In genomic region chr1:61842863-61843514, GRCh38 we compare ENCODE assay signal across 1 cellular context.
TF ChIP-seq lines count a peak whose summit lies in the region.

No MANE protein-coding gene starts in this region.

TF ChIP-seq in GM23338, 12 proteins besides CTCF, POLR2A, EP300 and RAD21 (continued from another document):
- TF ChIP-seq, protein P1, sequence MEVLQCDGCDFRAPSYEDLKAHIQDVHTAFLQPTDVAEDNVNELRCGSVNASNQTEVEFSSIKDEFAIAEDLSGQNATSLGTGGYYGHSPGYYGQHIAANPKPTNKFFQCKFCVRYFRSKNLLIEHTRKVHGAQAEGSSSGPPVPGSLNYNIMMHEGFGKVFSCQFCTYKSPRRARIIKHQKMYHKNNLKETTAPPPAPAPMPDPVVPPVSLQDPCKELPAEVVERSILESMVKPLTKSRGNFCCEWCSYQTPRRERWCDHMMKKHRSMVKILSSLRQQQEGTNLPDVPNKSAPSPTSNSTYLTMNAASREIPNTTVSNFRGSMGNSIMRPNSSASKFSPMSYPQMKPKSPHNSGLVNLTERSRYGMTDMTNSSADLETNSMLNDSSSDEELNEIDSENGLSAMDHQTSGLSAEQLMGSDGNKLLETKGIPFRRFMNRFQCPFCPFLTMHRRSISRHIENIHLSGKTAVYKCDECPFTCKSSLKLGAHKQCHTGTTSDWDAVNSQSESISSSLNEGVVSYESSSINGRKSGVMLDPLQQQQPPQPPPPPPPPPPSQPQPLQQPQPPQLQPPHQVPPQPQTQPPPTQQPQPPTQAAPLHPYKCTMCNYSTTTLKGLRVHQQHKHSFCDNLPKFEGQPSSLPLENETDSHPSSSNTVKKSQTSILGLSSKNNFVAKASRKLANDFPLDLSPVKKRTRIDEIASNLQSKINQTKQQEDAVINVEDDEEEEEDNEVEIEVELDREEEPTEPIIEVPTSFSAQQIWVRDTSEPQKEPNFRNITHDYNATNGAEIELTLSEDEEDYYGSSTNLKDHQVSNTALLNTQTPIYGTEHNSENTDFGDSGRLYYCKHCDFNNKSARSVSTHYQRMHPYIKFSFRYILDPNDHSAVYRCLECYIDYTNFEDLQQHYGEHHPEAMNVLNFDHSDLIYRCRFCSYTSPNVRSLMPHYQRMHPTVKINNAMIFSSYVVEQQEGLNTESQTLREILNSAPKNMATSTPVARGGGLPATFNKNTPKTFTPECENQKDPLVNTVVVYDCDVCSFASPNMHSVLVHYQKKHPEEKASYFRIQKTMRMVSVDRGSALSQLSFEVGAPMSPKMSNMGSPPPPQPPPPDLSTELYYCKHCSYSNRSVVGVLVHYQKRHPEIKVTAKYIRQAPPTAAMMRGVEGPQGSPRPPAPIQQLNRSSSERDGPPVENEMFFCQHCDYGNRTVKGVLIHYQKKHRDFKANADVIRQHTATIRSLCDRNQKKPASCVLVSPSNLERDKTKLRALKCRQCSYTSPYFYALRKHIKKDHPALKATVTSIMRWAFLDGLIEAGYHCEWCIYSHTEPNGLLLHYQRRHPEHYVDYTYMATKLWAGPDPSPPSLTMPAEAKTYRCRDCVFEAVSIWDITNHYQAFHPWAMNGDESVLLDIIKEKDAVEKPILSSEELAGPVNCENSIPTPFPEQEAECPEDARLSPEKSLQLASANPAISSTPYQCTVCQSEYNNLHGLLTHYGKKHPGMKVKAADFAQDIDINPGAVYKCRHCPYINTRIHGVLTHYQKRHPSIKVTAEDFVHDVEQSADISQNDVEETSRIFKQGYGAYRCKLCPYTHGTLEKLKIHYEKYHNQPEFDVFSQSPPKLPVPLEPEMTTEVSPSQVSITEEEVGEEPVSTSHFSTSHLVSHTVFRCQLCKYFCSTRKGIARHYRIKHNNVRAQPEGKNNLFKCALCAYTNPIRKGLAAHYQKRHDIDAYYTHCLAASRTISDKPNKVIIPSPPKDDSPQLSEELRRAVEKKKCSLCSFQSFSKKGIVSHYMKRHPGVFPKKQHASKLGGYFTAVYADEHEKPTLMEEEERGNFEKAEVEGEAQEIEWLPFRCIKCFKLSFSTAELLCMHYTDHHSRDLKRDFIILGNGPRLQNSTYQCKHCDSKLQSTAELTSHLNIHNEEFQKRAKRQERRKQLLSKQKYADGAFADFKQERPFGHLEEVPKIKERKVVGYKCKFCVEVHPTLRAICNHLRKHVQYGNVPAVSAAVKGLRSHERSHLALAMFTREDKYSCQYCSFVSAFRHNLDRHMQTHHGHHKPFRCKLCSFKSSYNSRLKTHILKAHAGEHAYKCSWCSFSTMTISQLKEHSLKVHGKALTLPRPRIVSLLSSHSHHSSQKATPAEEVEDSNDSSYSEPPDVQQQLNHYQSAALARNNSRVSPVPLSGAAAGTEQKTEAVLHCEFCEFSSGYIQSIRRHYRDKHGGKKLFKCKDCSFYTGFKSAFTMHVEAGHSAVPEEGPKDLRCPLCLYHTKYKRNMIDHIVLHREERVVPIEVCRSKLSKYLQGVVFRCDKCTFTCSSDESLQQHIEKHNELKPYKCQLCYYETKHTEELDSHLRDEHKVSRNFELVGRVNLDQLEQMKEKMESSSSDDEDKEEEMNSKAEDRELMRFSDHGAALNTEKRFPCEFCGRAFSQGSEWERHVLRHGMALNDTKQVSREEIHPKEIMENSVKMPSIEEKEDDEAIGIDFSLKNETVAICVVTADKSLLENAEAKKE (CRISPR knock-in tag; IDR thresholded peaks at IDR 0.05): no peak
- TF ChIP-seq NANOG (IDR thresholded peaks at IDR 0.05; ENCODE audit: borderline replicate concordance): no peak
- TF ChIP-seq ETS1 (IDR thresholded peaks at IDR 0.05): no peak
- no peak for TF ChIP-seq JUNB (IDR thresholded peaks at IDR 0.05; ENCODE audit: unreplicated experiment)
- no peak for TF ChIP-seq EZH2phosphoT487 (IDR thresholded peaks at IDR 0.05; ENCODE audit: unreplicated experiment)
- no peak for TF ChIP-seq CREB1 (CRISPR knock-in tag; IDR thresholded peaks at IDR 0.05; ENCODE audit: low read depth)
- TF ChIP-seq ZNF114 (CRISPR knock-in tag; IDR thresholded peaks at IDR 0.05): no peak
